14 cellular contexts compared by ENCODE assay signal in the genomic region with DNA sequence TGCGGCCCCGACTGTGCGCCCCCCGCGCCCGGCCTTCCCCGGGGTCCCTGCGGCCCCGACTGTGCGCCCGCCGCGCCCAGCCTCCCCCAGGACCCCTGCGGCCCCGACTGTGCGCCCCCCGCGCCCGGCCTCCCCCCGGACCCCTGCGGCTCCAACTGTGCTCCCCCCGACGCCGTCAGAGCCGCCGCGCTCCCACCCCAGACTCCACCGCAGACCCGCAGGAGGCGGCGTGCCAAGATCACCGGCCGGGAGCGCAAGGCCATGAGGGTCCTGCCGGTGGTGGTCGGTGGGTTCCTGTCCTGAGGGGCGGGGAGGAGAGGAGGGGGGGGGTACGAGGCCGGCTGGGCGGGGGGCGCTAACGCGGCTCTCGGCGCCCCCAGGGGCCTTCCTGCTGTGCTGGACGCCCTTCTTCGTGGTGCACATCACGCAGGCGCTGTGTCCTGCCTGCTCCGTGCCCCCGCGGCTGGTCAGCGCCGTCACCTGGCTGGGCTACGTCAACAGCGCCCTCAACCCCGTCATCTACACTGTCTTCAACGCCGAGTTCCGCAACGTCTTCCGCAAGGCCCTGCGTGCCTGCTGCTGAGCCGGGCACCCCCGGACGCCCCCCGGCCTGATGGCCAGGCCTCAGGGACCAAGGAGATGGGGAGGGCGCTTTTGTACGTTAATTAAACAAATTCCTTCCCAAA. TPM values are rescaled to one million over a fixed set of nuclear protein-coding genes. Genes with fewer than 3 reads are reported as not detected.
DNase-seq lines count a peak whose midpoint lies in the region; ATAC-seq and TF ChIP-seq lines count a peak whose summit lies in the region.
"Had no signal": no experiment of that assay in that cellular context is flagged by ENCODE, and none has a peak within 500 bp of the region (broad histone marks: within the 10 kb centered on the region; RNA-seq: fewer than 3 reads in every experiment).

No MANE protein-coding gene starts in this region.

- ATAC-seq in activated T-cell treated with anti-CD3 and anti-CD28 coated beads, Interleukin-2, amount 50 U/mL, for 72 hours (replicated peaks in 1 of 2), result no peak
- peak; percentile 27 for ATAC-seq in effector memory CD8-positive, alpha-beta T cell (replicated peaks)
- no peak for ATAC-seq in GM19023 (IDR thresholded peaks at IDR 0.05; ENCODE audit: unreplicated experiment)

- peaks cover 13% of the 10 kb centered on the region for H3K4me1 Mint-ChIP-seq in activated T-cell treated with anti-CD3 and anti-CD28 coated beads, Interleukin-2, amount 50 U/mL, for 72 hours (ENCODE audit: low read depth)
- H3K4me1 Mint-ChIP-seq in effector memory CD8-positive, alpha-beta T cell (ENCODE audit: low read depth in 2 of 2), result peaks cover 11 to 15% of the 10 kb centered on the region in 2 donors

- no peak for DNase-seq in activated T-cell treated with anti-CD3 and anti-CD28 coated beads, Interleukin-2, amount 50 U/mL, for 72 hours
- DNase-seq in activated T-cell treated with anti-CD3 and anti-CD28 coated beads, Interleukin-2, amount 50 U/mL, for 1 hour, result no peak
- DNase-seq in effector memory CD8-positive, alpha-beta T cell, result no peak
- DNase-seq in retina (peak; percentile 21), GM13977 (ENCODE audit: low spot score) (no peak)
- DNase-seq: activated CD4-positive, alpha-beta T cell treated with anti-CD3 and anti-CD28 coated beads, Interleukin-2, amount 10 ng/mL, durations not matched to agents 7 days and 5 days; activated naive CD4-positive, alpha-beta T cell treated with anti-CD3 and anti-CD28 coated beads for 36 hours; Karpas-422; kidney; NCI-H2029 treated with DMSO at 0.1 percent for 48 hours; NK-92 treated with Interleukin-12 subunit alpha and Interleukin-12 subunit beta, amount 100 ng/mL, for 24 hours; transverse colon had no signal

- in situ Hi-C loops in GM13977 (cut with MboI; ENCODE audit: low pct_unique_long_range_greater_than_20kb, low sequenced_read_pairs, unreplicated experiment), result no loop called here

- no peaks in the 10 kb centered on the region for H3K9me3 Mint-ChIP-seq in activated T-cell treated with anti-CD3 and anti-CD28 coated beads, Interleukin-2, amount 50 U/mL, for 72 hours
- no peaks in the 10 kb centered on the region for H3K9me3 Mint-ChIP-seq in effector memory CD8-positive, alpha-beta T cell
- H3K9me3 Mint-ChIP-seq: activated CD4-positive, alpha-beta T cell treated with anti-CD3 and anti-CD28 coated beads, Interleukin-2, amount 10 ng/mL, durations not matched to agents 7 days and 5 days; activated naive CD4-positive, alpha-beta T cell treated with anti-CD3 and anti-CD28 coated beads for 36 hours had no signal

- H3K36me3 Mint-ChIP-seq in activated T-cell treated with anti-CD3 and anti-CD28 coated beads, Interleukin-2, amount 50 U/mL, for 72 hours (ENCODE audit: insufficient read depth in 2 of 2), result peaks cover 0 to 3% of the 10 kb centered on the region in 2 donors
- peaks cover 9% of the 10 kb centered on the region for H3K36me3 Mint-ChIP-seq in effector memory CD8-positive, alpha-beta T cell (ENCODE audit: insufficient read depth)

- H3K27ac Mint-ChIP-seq in activated T-cell treated with anti-CD3 and anti-CD28 coated beads, Interleukin-2, amount 50 U/mL, for 72 hours, result no peak overlapping the region
- no peak overlapping the region for H3K27ac Mint-ChIP-seq in effector memory CD8-positive, alpha-beta T cell
- H3K27ac Mint-ChIP-seq: activated CD4-positive, alpha-beta T cell treated with anti-CD3 and anti-CD28 coated beads, Interleukin-2, amount 10 ng/mL, durations not matched to agents 7 days and 5 days; activated naive CD4-positive, alpha-beta T cell treated with anti-CD3 and anti-CD28 coated beads for 36 hours had no signal

- peak overlapping the region; percentile 46 to 50 for H3K4me3 Mint-ChIP-seq in activated T-cell treated with anti-CD3 and anti-CD28 coated beads, Interleukin-2, amount 50 U/mL, for 72 hours
- H3K4me3 Mint-ChIP-seq in effector memory CD8-positive, alpha-beta T cell, result peak overlapping the region; percentile 41 to 64
- H3K4me3 Mint-ChIP-seq: activated CD4-positive, alpha-beta T cell treated with anti-CD3 and anti-CD28 coated beads, Interleukin-2, amount 10 ng/mL, durations not matched to agents 7 days and 5 days; activated naive CD4-positive, alpha-beta T cell treated with anti-CD3 and anti-CD28 coated beads for 36 hours had no signal

- TF ChIP-seq CTCF in GM13977 (IDR thresholded peaks at IDR 0.05; ENCODE audit: extremely low read depth, insufficient read depth, missing control alignments), result no peak

- H3K27me3 Mint-ChIP-seq in activated T-cell treated with anti-CD3 and anti-CD28 coated beads, Interleukin-2, amount 50 U/mL, for 72 hours (ENCODE audit: low read depth), result peaks cover 15% of the 10 kb centered on the region
- peaks cover 13 to 38% of the 10 kb centered on the region in 2 donors for H3K27me3 Mint-ChIP-seq in effector memory CD8-positive, alpha-beta T cell

RNA-seq across cellular contexts. Expression of a gene that starts 3.1 kb away (rescaled TPM):
- total RNA-seq in activated T-cell treated with anti-CD3 and anti-CD28 coated beads, Interleukin-2, amount 50 U/mL, for 72 hours, result 1 to 10 TPM; 1.7 to 2.0 TPM
- total RNA-seq: myocyte, transverse colon had no signal

RNA-seq across cellular contexts. Expression of a gene that starts 13.2 kb away (rescaled TPM):
- total RNA-seq in activated T-cell treated with anti-CD3 and anti-CD28 coated beads, Interleukin-2, amount 50 U/mL, for 72 hours, result not detected
- total RNA-seq: activated CD4-positive, alpha-beta T cell treated with anti-CD3 and anti-CD28 coated beads, Interleukin-2, amount 10 ng/mL, durations not matched to agents 7 days and 5 days; activated naive CD4-positive, alpha-beta T cell treated with anti-CD3 and anti-CD28 coated beads for 36 hours; kidney; myocyte; transverse colon had no signal

RNA-seq across cellular contexts. Expression of a gene that starts 15.4 kb away (rescaled TPM):
- under 1 TPM in 1 of 2 donors, not detected in 1; 0.09 TPM for total RNA-seq in activated T-cell treated with anti-CD3 and anti-CD28 coated beads, Interleukin-2, amount 50 U/mL, for 72 hours
- total RNA-seq: activated CD4-positive, alpha-beta T cell treated with anti-CD3 and anti-CD28 coated beads, Interleukin-2, amount 10 ng/mL, durations not matched to agents 7 days and 5 days; activated naive CD4-positive, alpha-beta T cell treated with anti-CD3 and anti-CD28 coated beads for 36 hours; myocyte had no signal

RNA-seq across cellular contexts. Expression of a gene that starts 24.4 kb away (rescaled TPM):
- total RNA-seq in activated T-cell treated with anti-CD3 and anti-CD28 coated beads, Interleukin-2, amount 50 U/mL, for 72 hours, result 10 to 100 TPM; 46.7 to 95.8 TPM

RNA-seq across cellular contexts. Expression of a gene that starts 54.9 kb away (rescaled TPM):
- total RNA-seq in activated T-cell treated with anti-CD3 and anti-CD28 coated beads, Interleukin-2, amount 50 U/mL, for 72 hours, result 10 to 100 TPM; 40.5 to 66.1 TPM
